Comparison of ENCODE assay signal across 8 cellular contexts in the genomic region with DNA sequence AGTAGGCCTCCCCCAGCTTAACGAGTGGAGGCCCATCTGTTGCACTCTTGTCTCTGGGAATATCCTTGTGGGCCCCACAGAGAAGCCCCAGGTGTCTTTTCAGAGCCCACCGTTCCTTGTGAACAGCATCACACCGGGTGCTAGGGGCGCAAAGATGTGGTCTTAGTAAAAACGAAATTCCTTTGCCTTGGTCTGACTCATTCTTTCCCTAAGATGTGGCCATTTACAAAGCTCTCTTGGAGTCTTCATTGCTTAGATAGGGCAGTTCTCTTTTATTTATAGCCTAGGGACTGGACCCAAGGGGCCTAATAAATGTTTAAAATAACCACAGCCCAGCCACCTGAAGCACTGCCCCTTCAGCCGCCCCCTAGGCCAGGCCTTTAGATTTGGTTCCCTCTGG. TPM values are rescaled to one million over a fixed set of nuclear protein-coding genes. Genes with fewer than 3 reads are reported as not detected.
DNase-seq lines count a peak whose midpoint lies in the region; ATAC-seq, FAIRE-seq and TF ChIP-seq lines count a peak whose summit lies in the region.

No MANE protein-coding gene starts in this region.

- peak; percentile 49 for ATAC-seq in GM21737 (IDR thresholded peaks at IDR 0.05; ENCODE audit: unreplicated experiment)
- peak; percentile 40 for ATAC-seq in activated T-helper 17 cell treated with anti-CD3 and anti-CD28 coated beads, Interleukin-2, amount 50 U/mL, for 72 hours (replicated peaks)

- peaks cover 17% of the 10 kb centered on the region for H3K36me3 Mint-ChIP-seq in activated T-helper 17 cell treated with anti-CD3 and anti-CD28 coated beads, Interleukin-2, amount 50 U/mL, for 72 hours (ENCODE audit: low read depth)
- H3K36me3 Mint-ChIP-seq in nephron progenitor cell (ENCODE audit: low read depth), result peaks cover 5% of the 10 kb centered on the region

- TF ChIP-seq CTCF in nephron progenitor cell (IDR thresholded peaks at IDR 0.05) (no peak), D721Med (IDR thresholded peaks at IDR 0.05; ENCODE audit: insufficient read depth, missing control alignments) (no peak)

- peak overlapping the region; percentile 58 for H3K27ac Mint-ChIP-seq in activated T-helper 17 cell treated with anti-CD3 and anti-CD28 coated beads, Interleukin-2, amount 50 U/mL, for 72 hours
- peak overlapping the region; percentile 84 for H3K27ac Mint-ChIP-seq in nephron progenitor cell

- no peak for FAIRE-seq in D721Med (lab: Jason Lieb, UNC)

- no peak overlapping the region for H3K4me3 Mint-ChIP-seq in activated T-helper 17 cell treated with anti-CD3 and anti-CD28 coated beads, Interleukin-2, amount 50 U/mL, for 72 hours
- no peak overlapping the region for H3K4me3 Mint-ChIP-seq in nephron progenitor cell

- no peaks in the 10 kb centered on the region for H3K4me1 Mint-ChIP-seq in activated T-helper 17 cell treated with anti-CD3 and anti-CD28 coated beads, Interleukin-2, amount 50 U/mL, for 72 hours
- H3K4me1 Mint-ChIP-seq in nephron progenitor cell, result peaks cover 92% of the 10 kb centered on the region

- no peaks in the 10 kb centered on the region for H3K27me3 Mint-ChIP-seq in activated T-helper 17 cell treated with anti-CD3 and anti-CD28 coated beads, Interleukin-2, amount 50 U/mL, for 72 hours
- peaks cover 6% of the 10 kb centered on the region for H3K27me3 Mint-ChIP-seq in nephron progenitor cell (ENCODE audit: low read depth, poor library complexity)

- DNase-seq in EL, result peak; percentile 68
- DNase-seq in nephron progenitor cell, result no peak
- DNase-seq in D721Med (ENCODE audit: insufficient read length, low spot score), result no peak
- DNase-seq in NCI-H2107 (lab: John Stamatoyannopoulos, UW), result no peak
- no peak for DNase-seq in ureter (ENCODE audit: low spot score)
- no peak for DNase-seq in stimulated activated naive CD4-positive, alpha-beta T cell (lab: John Stamatoyannopoulos, UW)

- H3K9me3 Mint-ChIP-seq in activated T-helper 17 cell treated with anti-CD3 and anti-CD28 coated beads, Interleukin-2, amount 50 U/mL, for 72 hours, result no peaks in the 10 kb centered on the region
- no peaks in the 10 kb centered on the region for H3K9me3 Mint-ChIP-seq in nephron progenitor cell

RNA-seq across cellular contexts. Expression of a gene that starts 52.8 kb away (rescaled TPM):
- total RNA-seq in activated T-helper 17 cell treated with anti-CD3 and anti-CD28 coated beads, Interleukin-2, amount 50 U/mL, for 72 hours, result 10 to 100 TPM; 31.8 to 64.9 TPM
- total RNA-seq in ureter, result 26.2 TPM
